1 cellular context compared by ENCODE assay signal in genomic region chr2:233085037-233085838, GRCh38.
TF ChIP-seq lines count a peak whose summit lies in the region.

No MANE protein-coding gene starts in this region.

TF ChIP-seq in GM12878, 131 proteins besides CTCF, POLR2A, EP300 and RAD21:
- TF ChIP-seq NR2C1 (IDR thresholded peaks at IDR 0.05) (no peak), SMARCA5 (IDR thresholded peaks at IDR 0.05) (peak; percentile 83), HDGF (IDR thresholded peaks at IDR 0.05) (peak; percentile 57; the same call in 1 of the 2 replicates), RELA (IDR thresholded peaks at IDR 0.05; ENCODE audit: borderline replicate concordance, partially characterized antibody) (peak; percentile 25), SPI1 (IDR thresholded peaks at IDR 0.05; ENCODE audit: borderline replicate concordance, insufficient read depth, low read depth, low read length) (no peak), IKZF2 (IDR thresholded peaks at IDR 0.05) (peak in 1 of 2 experiments; percentile 7; a peak in 1 of 4 replicates), MLLT1 (IDR thresholded peaks at IDR 0.05) (0 out of 2 replicates have a peak, but pooled peaks have one; percentile 18), CHD2 (IDR thresholded peaks at IDR 0.05; ENCODE audit: borderline replicate concordance, low read depth, low read length) (no peak), LARP7 (IDR thresholded peaks at IDR 0.05) (0 out of 2 replicates have a peak, but pooled peaks have one; percentile 3), WRNIP1 (IDR thresholded peaks at IDR 0.05; ENCODE audit: borderline replicate concordance, low read depth, low read length) (no peak), YY1 (IDR thresholded peaks at IDR 0.05; ENCODE audit: low read depth, low read length) (no peak), PAX8 (IDR thresholded peaks at IDR 0.05) (no peak)
